Comparison of ENCODE assay signal across 9 cellular contexts in the genomic region with DNA sequence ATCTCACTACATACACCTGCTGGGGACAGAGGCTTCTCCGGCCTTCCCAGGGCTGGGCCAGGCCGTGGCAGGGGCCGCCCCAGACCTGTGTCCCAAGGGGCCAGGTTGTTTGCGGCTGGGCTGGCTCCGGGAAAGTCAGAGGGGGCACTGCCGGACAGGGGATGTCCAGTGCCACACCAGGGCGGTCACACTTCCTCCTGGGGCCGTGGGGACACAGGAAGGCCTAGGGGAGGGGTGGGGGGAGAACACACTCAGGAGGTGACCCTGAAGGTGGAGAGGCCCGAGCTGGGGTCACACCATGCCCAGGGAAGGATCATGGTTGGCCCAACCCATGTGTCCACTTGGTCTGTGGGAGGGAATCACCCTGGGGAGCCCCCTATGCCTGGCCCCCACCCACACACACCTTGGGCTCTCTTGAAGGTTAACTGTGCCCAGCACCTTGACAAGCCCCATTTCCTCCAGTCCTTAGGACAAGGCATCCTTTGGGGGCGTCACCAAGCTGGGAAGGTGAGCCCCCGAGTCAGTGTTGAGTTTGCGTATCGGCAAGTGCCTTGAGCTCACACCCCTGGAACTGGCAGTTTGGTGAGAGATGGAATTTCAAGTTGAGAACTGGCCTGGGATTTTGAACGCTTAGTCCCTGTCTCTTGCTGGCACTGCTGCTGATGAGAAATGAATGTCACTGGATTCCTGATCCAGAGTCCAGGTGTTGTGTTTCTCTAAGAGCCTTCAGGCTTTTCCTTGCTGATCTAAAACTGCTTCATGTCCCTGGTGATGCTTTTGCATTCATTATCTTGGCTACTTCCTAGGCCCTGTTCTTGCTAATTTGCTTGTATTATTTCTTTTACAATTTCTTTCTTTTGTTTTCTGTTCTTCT. TPM values are rescaled to one million over a fixed set of nuclear protein-coding genes. Genes with fewer than 3 reads are reported as not detected.
A peak's percentile ranks its signal among the peaks of the same experiment; 100 is the strongest.
DNase-seq lines count a peak whose midpoint lies in the region; TF ChIP-seq lines count a peak whose summit lies in the region.
"Had no signal": no experiment of that assay in that cellular context is flagged by ENCODE, and none has a peak within 500 bp of the region (broad histone marks: within the 10 kb centered on the region; RNA-seq: fewer than 3 reads in every experiment).

No MANE protein-coding gene starts in this region.

- H3K4me1 Mint-ChIP-seq in T-helper 2 cell treated with Interferon-gamma antibody and Interleukin-4, amounts not matched to agents 5 μg/mL and 100 μg/mL, for 36 hours (ENCODE audit: low read depth), result peaks cover 20% of the 10 kb centered on the region

- peak overlapping the region; percentile 85 for H3K4me2 ChIP-seq in OCI-LY3 (ENCODE audit: low read length)
- peak overlapping the region; percentile 87 for H3K4me2 ChIP-seq in skeletal muscle satellite cell (ENCODE audit: low read length)

- H3K27me3 ChIP-seq in OCI-LY3 (ENCODE audit: low read depth, low read length), result peaks cover 13% of the 10 kb centered on the region
- no peaks in the 10 kb centered on the region for H3K27me3 ChIP-seq in right atrium auricular region
- peaks cover 6% of the 10 kb centered on the region for H3K27me3 ChIP-seq in skeletal muscle satellite cell (ENCODE audit: control insufficient read depth, insufficient read depth, low read length)

- H3K9me3 ChIP-seq in OCI-LY3 (ENCODE audit: insufficient read depth, low read length) (no peaks in the 10 kb centered on the region), right atrium auricular region (no peaks in the 10 kb centered on the region), skeletal muscle satellite cell (replicated peaks; ENCODE audit: low read length) (no peaks in the 10 kb centered on the region)

- DNase-seq in T-helper 2 cell treated with Interferon-gamma antibody and Interleukin-4, amounts not matched to agents 5 μg/mL and 100 μg/mL, for 36 hours (ENCODE audit: low spot score), result no peak
- no peak for DNase-seq in T-helper 2 cell
- DNase-seq in right atrium auricular region (ENCODE audit: low spot score), result no peak
- DNase-seq in MV-4-11 (lab: John Stamatoyannopoulos, UW), result no peak
- no peak for DNase-seq in SW480 (ENCODE audit: low spot score)
- no peak for DNase-seq in amygdala (lab: John Stamatoyannopoulos, UW)
- DNase-seq: T1000 had no signal

- H3K36me3 Mint-ChIP-seq in T-helper 2 cell treated with Interferon-gamma antibody and Interleukin-4, amounts not matched to agents 5 μg/mL and 100 μg/mL, for 36 hours (ENCODE audit: low read depth), result peaks cover 2% of the 10 kb centered on the region

- H4K20me1 ChIP-seq in OCI-LY3 (ENCODE audit: insufficient read depth, low read length), result no peaks in the 10 kb centered on the region

- H3K9ac ChIP-seq in OCI-LY3 (ENCODE audit: low read length), result peak overlapping the region; percentile 99
- no peak overlapping the region for H3K9ac ChIP-seq in skeletal muscle satellite cell (ENCODE audit: low read depth, low read length)

- H3K27ac ChIP-seq in OCI-LY3 (ENCODE audit: low read length) (no peak overlapping the region), right atrium auricular region (peak overlapping the region; percentile 98 to 100)

- H3K79me2 ChIP-seq in OCI-LY3 (ENCODE audit: low read length), result peaks cover 22% of the 10 kb centered on the region

- peaks cover 5% of the 10 kb centered on the region for H3K27me3 Mint-ChIP-seq in T-helper 2 cell treated with Interferon-gamma antibody and Interleukin-4, amounts not matched to agents 5 μg/mL and 100 μg/mL, for 36 hours (ENCODE audit: low read depth)

- H3K4me3 Mint-ChIP-seq in T-helper 2 cell treated with Interferon-gamma antibody and Interleukin-4, amounts not matched to agents 5 μg/mL and 100 μg/mL, for 36 hours, result peak overlapping the region; percentile 14

- TF ChIP-seq CTCF in OCI-LY3 (IDR thresholded peaks at IDR 0.05; ENCODE audit: low read depth, low read length), result no peak
- no peak for TF ChIP-seq CTCF in right atrium auricular region (IDR thresholded peaks at IDR 0.05)

- no peak overlapping the region for H3K27ac Mint-ChIP-seq in T-helper 2 cell treated with Interferon-gamma antibody and Interleukin-4, amounts not matched to agents 5 μg/mL and 100 μg/mL, for 36 hours

- no peaks in the 10 kb centered on the region for H3K9me3 Mint-ChIP-seq in T-helper 2 cell treated with Interferon-gamma antibody and Interleukin-4, amounts not matched to agents 5 μg/mL and 100 μg/mL, for 36 hours

- H2AFZ ChIP-seq in OCI-LY3 (ENCODE audit: low read depth, low read length), result no peak overlapping the region; the same call in 1 of the 2 replicates

- H3K36me3 ChIP-seq in OCI-LY3 (replicated peaks; ENCODE audit: low read depth, low read length) (peaks cover 7% of the 10 kb centered on the region), right atrium auricular region (no peaks in the 10 kb centered on the region), skeletal muscle satellite cell (ENCODE audit: insufficient read depth, low read length) (peaks cover 7% of the 10 kb centered on the region)

- H3K4me1 ChIP-seq in OCI-LY3 (ENCODE audit: low read length) (peaks cover 40% of the 10 kb centered on the region), right atrium auricular region (peaks cover 0 to 62% of the 10 kb centered on the region in 2 donors), skeletal muscle satellite cell (ENCODE audit: control insufficient read depth, insufficient read depth, low read length) (peaks cover 53% of the 10 kb centered on the region)

- peak overlapping the region; percentile 83 for H3K4me3 ChIP-seq in OCI-LY3 (ENCODE audit: low read length)
- peak overlapping the region in 1 of 2 donors; percentile 58 for H3K4me3 ChIP-seq in right atrium auricular region
- H3K4me3 ChIP-seq in skeletal muscle satellite cell (ENCODE audit: low read length), result no peak overlapping the region

RNA-seq across cellular contexts. Expression of a gene that starts 7.7 kb away (rescaled TPM):
- total RNA-seq in right atrium auricular region, result 1,000 to 10,000 TPM; 1,076 to 1,610 TPM
- 9,662 and 11,711 TPM in 2 replicates for total RNA-seq in skeletal muscle satellite cell (2012; rRNA removed)

RNA-seq across cellular contexts. Expression of a gene that starts 7.9 kb away (rescaled TPM):
- total RNA-seq in right atrium auricular region, result under 1 TPM; 0.63 to 0.74 TPM
- total RNA-seq in skeletal muscle satellite cell (2012; rRNA removed), result 0.76 and 1.3 TPM in 2 replicates

RNA-seq across cellular contexts. Expression of a gene that starts 31.9 kb away (rescaled TPM):
- total RNA-seq in right atrium auricular region, result 10 to 100 TPM; 12.8 to 13.7 TPM
- total RNA-seq in skeletal muscle satellite cell (2012; rRNA removed), result 26.2 and 31.2 TPM in 2 replicates
